1 cellular context compared by ENCODE assay signal in genomic region chr10:23370106-23370505, GRCh38.
TF ChIP-seq lines count a peak whose summit lies in the region.

No MANE protein-coding gene starts in this region.

TF ChIP-seq in HEK293, 187 proteins besides CTCF, POLR2A, EP300 and RAD21 (continued from another document and continues in another):
- no peak for TF ChIP-seq PRDM2 (tag by site-specific recombination; IDR thresholded peaks at IDR 0.05; ENCODE audit: borderline replicate concordance)
- TF ChIP-seq ZNF18 (tag by site-specific recombination; IDR thresholded peaks at IDR 0.05) = no peak
- TF ChIP-seq ZNF701 (tag by site-specific recombination; IDR thresholded peaks at IDR 0.05) = no peak
- TF ChIP-seq PRDM10 (tag by site-specific recombination; IDR thresholded peaks at IDR 0.05) = no peak
- TF ChIP-seq ZBTB44 (tag by site-specific recombination; IDR thresholded peaks at IDR 0.05) = no peak
- TF ChIP-seq PRDM1 (tag by site-specific recombination; IDR thresholded peaks at IDR 0.05) = peak; percentile 40; the same call in 1 of the 2 replicates
- TF ChIP-seq ZNF473 (tag by site-specific recombination; IDR thresholded peaks at IDR 0.05) = no peak
- no peak for TF ChIP-seq KLF7 (tag by site-specific recombination; IDR thresholded peaks at IDR 0.05; ENCODE audit: borderline replicate concordance)
- TF ChIP-seq PRDM6 (tag by site-specific recombination; IDR thresholded peaks at IDR 0.05) = no peak
- no peak for TF ChIP-seq ZEB2 (tag by site-specific recombination; IDR thresholded peaks at IDR 0.05)
- TF ChIP-seq BCL6B (tag by site-specific recombination; IDR thresholded peaks at IDR 0.05) = no peak
- TF ChIP-seq ZNF155 (tag by site-specific recombination; IDR thresholded peaks at IDR 0.05) = no peak
- no peak for TF ChIP-seq ZNF112 (tag by site-specific recombination; IDR thresholded peaks at IDR 0.05)
- TF ChIP-seq ZSCAN18 (tag by site-specific recombination; IDR thresholded peaks at IDR 0.05) = no peak
- TF ChIP-seq OSR2 (tag by site-specific recombination; IDR thresholded peaks at IDR 0.05) = no peak
- no peak for TF ChIP-seq TCF7L2 (IDR thresholded peaks at IDR 0.05; ENCODE audit: borderline replicate concordance, low read depth, low read length)
- no peak for TF ChIP-seq ZNF423 (tag by site-specific recombination; IDR thresholded peaks at IDR 0.05)
- TF ChIP-seq ZNF768 (tag by site-specific recombination; IDR thresholded peaks at IDR 0.05) = no peak
- TF ChIP-seq ZNF366 (tag by site-specific recombination; conservative IDR thresholded peaks at IDR 0.05) = no peak
- no peak for TF ChIP-seq ZSCAN5A (tag by site-specific recombination; IDR thresholded peaks at IDR 0.05)
- no peak for TF ChIP-seq ZNF311 (tag by site-specific recombination; IDR thresholded peaks at IDR 0.05; ENCODE audit: borderline replicate concordance)
- TF ChIP-seq ZNF211 (tag by site-specific recombination; IDR thresholded peaks at IDR 0.05; ENCODE audit: low read depth) = no peak
- TF ChIP-seq ZNF174 (tag by site-specific recombination; IDR thresholded peaks at IDR 0.05) = no peak
- no peak for TF ChIP-seq ZNF658 (tag by site-specific recombination; IDR thresholded peaks at IDR 0.05)
- TF ChIP-seq ZNF391 (tag by site-specific recombination; IDR thresholded peaks at IDR 0.05; ENCODE audit: borderline replicate concordance, low read depth) = no peak
- TF ChIP-seq ZNF350 (tag by site-specific recombination; IDR thresholded peaks at IDR 0.05) = no peak
- TF ChIP-seq KLF10 (tag by site-specific recombination; IDR thresholded peaks at IDR 0.05) = no peak
- TF ChIP-seq ZNF580 (tag by site-specific recombination; IDR thresholded peaks at IDR 0.05) = no peak
- TF ChIP-seq ZSCAN4 (tag by site-specific recombination; IDR thresholded peaks at IDR 0.05) = peak; percentile 45; the same call in 1 of the 2 replicates
- TF ChIP-seq ZNF791 (tag by site-specific recombination; IDR thresholded peaks at IDR 0.05) = no peak
- no peak for TF ChIP-seq ZNF670 (tag by site-specific recombination; IDR thresholded peaks at IDR 0.05; ENCODE audit: low read depth)
- no peak for TF ChIP-seq ZNF707 (tag by site-specific recombination; IDR thresholded peaks at IDR 0.05)
- TF ChIP-seq ZNF140 (tag by site-specific recombination; IDR thresholded peaks at IDR 0.05) = no peak
- no peak for TF ChIP-seq ZIC2 (tag by site-specific recombination; IDR thresholded peaks at IDR 0.05)
- TF ChIP-seq ZBTB48 (tag by site-specific recombination; IDR thresholded peaks at IDR 0.05) = no peak
